3 cellular contexts compared by ENCODE assay signal in the genomic region with DNA sequence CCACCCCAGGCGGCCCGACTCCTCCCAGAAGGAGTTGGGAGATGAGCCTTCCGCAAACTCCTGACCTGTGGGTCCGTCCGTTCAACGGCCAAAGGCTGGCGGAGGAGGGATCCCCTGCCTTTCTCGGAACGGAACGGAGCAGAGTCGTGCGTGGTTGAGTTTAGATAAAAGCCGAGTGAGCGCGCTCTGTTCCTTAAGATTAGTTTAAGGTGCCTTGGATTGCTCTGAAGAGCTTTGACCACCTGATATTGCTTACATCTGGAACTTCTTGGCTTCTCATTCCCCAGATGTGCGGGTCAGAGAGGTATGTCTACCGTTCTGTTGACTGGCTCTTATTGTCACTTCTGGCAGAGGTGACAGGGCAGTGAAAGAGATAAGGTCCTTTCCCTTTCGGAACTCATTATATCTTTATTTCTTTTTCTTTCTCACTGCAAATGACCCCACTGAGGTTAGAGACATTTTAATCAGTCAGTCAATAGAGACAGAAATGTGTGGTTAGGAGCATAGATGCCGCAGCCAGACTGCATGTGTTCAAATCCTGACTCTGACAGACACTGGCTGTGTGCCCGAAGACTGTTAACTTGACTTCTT.
TF ChIP-seq lines count a peak whose summit lies in the region.

A gene with protein sequence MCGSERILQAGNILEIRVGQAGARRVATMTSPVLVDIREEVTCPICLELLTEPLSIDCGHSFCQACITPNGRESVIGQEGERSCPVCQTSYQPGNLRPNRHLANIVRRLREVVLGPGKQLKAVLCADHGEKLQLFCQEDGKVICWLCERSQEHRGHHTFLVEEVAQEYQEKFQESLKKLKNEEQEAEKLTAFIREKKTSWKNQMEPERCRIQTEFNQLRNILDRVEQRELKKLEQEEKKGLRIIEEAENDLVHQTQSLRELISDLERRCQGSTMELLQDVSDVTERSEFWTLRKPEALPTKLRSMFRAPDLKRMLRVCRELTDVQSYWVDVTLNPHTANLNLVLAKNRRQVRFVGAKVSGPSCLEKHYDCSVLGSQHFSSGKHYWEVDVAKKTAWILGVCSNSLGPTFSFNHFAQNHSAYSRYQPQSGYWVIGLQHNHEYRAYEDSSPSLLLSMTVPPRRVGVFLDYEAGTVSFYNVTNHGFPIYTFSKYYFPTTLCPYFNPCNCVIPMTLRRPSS (plus strand): TSS at position 27 of the 591 bp plus-strand sequence. CDS start 261 bp downstream, at position 288.

TF ChIP-seq in SK-N-SH, 30 proteins besides CTCF, POLR2A, EP300 and RAD21 (continued from another document):
- TF ChIP-seq POLR2AphosphoS5 (IDR thresholded peaks at IDR 0.05; ENCODE audit: low read depth, low read length) (no peak), GATA2 (CRISPR knock-in tag; IDR thresholded peaks at IDR 0.05) (no peak), NFIC (IDR thresholded peaks at IDR 0.05; ENCODE audit: borderline replicate concordance) (no peak), SIN3A (IDR thresholded peaks at IDR 0.05; ENCODE audit: borderline replicate concordance, low read depth, low read length) (no peak), TCF12 (IDR thresholded peaks at IDR 0.05) (no peak), GABPA (IDR thresholded peaks at IDR 0.05; ENCODE audit: low read depth) (no peak), YY1 (IDR thresholded peaks at IDR 0.05; ENCODE audit: low read depth) (no peak), SMC3 (IDR thresholded peaks at IDR 0.05; ENCODE audit: low read depth, low read length) (no peak), FOSL2 (IDR thresholded peaks at IDR 0.05; ENCODE audit: borderline replicate concordance, low read depth) (no peak), MXI1 (IDR thresholded peaks at IDR 0.05; ENCODE audit: low read depth, low read length) (no peak), TEAD4 (IDR thresholded peaks at IDR 0.05; ENCODE audit: borderline replicate concordance, insufficient read depth) (no peak)
- TF ChIP-seq, protein P1, sequence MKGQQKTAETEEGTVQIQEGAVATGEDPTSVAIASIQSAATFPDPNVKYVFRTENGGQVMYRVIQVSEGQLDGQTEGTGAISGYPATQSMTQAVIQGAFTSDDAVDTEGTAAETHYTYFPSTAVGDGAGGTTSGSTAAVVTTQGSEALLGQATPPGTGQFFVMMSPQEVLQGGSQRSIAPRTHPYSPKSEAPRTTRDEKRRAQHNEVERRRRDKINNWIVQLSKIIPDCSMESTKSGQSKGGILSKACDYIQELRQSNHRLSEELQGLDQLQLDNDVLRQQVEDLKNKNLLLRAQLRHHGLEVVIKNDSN (IDR thresholded peaks at IDR 0.05; ENCODE audit: borderline replicate concordance, low read depth): no peak
- TF ChIP-seq, protein P2, sequence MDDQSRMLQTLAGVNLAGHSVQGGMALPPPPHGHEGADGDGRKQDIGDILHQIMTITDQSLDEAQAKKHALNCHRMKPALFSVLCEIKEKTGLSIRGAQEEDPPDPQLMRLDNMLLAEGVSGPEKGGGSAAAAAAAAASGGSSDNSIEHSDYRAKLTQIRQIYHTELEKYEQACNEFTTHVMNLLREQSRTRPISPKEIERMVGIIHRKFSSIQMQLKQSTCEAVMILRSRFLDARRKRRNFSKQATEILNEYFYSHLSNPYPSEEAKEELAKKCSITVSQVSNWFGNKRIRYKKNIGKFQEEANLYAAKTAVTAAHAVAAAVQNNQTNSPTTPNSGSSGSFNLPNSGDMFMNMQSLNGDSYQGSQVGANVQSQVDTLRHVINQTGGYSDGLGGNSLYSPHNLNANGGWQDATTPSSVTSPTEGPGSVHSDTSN (IDR thresholded peaks at IDR 0.05): no peak
- TF ChIP-seq, protein P3, sequence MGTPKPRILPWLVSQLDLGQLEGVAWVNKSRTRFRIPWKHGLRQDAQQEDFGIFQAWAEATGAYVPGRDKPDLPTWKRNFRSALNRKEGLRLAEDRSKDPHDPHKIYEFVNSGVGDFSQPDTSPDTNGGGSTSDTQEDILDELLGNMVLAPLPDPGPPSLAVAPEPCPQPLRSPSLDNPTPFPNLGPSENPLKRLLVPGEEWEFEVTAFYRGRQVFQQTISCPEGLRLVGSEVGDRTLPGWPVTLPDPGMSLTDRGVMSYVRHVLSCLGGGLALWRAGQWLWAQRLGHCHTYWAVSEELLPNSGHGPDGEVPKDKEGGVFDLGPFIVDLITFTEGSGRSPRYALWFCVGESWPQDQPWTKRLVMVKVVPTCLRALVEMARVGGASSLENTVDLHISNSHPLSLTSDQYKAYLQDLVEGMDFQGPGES (IDR thresholded peaks at IDR 0.05; ENCODE audit: low read depth, low read length): no peak

TF ChIP-seq in SK-N-SH treated with all-trans-retinoic acid at 6 μM for 48 hours, 23 proteins besides CTCF, POLR2A, EP300 and RAD21 (continued from another document):
- TF ChIP-seq, protein P4, sequence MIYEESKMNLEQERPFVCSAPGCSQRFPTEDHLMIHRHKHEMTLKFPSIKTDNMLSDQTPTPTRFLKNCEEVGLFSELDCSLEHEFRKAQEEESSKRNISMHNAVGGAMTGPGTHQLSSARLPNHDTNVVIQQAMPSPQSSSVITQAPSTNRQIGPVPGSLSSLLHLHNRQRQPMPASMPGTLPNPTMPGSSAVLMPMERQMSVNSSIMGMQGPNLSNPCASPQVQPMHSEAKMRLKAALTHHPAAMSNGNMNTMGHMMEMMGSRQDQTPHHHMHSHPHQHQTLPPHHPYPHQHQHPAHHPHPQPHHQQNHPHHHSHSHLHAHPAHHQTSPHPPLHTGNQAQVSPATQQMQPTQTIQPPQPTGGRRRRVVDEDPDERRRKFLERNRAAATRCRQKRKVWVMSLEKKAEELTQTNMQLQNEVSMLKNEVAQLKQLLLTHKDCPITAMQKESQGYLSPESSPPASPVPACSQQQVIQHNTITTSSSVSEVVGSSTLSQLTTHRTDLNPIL (CRISPR knock-in tag; IDR thresholded peaks at IDR 0.05; ENCODE audit: low read depth): no peak
- TF ChIP-seq ZNF70 (CRISPR knock-in tag; IDR thresholded peaks at IDR 0.05) (no peak), RARB (CRISPR knock-in tag; IDR thresholded peaks at IDR 0.05) (no peak), ISL1 (CRISPR knock-in tag; IDR thresholded peaks at IDR 0.05) (no peak)

TF ChIP-seq in WTC11, 78 proteins besides CTCF, POLR2A, EP300 and RAD21 (continued from another document):
- TF ChIP-seq, protein P5, sequence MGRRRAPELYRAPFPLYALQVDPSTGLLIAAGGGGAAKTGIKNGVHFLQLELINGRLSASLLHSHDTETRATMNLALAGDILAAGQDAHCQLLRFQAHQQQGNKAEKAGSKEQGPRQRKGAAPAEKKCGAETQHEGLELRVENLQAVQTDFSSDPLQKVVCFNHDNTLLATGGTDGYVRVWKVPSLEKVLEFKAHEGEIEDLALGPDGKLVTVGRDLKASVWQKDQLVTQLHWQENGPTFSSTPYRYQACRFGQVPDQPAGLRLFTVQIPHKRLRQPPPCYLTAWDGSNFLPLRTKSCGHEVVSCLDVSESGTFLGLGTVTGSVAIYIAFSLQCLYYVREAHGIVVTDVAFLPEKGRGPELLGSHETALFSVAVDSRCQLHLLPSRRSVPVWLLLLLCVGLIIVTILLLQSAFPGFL (CRISPR knock-in tag; IDR thresholded peaks at IDR 0.05; ENCODE audit: borderline replicate concordance): no peak
- TF ChIP-seq, protein P6, sequence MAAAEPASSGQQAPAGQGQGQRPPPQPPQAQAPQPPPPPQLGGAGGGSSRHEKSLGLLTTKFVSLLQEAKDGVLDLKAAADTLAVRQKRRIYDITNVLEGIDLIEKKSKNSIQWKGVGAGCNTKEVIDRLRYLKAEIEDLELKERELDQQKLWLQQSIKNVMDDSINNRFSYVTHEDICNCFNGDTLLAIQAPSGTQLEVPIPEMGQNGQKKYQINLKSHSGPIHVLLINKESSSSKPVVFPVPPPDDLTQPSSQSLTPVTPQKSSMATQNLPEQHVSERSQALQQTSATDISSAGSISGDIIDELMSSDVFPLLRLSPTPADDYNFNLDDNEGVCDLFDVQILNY (CRISPR knock-in tag; IDR thresholded peaks at IDR 0.05): no peak
- TF ChIP-seq FOXK1 (CRISPR knock-in tag; IDR thresholded peaks at IDR 0.05): 0 out of 2 replicates have a peak, but pooled peaks have one; percentile 36
- TF ChIP-seq ZNF138 (CRISPR knock-in tag; conservative IDR thresholded peaks at IDR 0.05): no peak
- TF ChIP-seq SMAD3 (CRISPR knock-in tag; IDR thresholded peaks at IDR 0.05; ENCODE audit: borderline replicate concordance): no peak
- no peak for TF ChIP-seq TEAD1 (CRISPR knock-in tag; IDR thresholded peaks at IDR 0.05)
- no peak for TF ChIP-seq SP1 (CRISPR knock-in tag; conservative IDR thresholded peaks at IDR 0.05)
